ENCODE assay signal across 8 cellular contexts in the genomic region with DNA sequence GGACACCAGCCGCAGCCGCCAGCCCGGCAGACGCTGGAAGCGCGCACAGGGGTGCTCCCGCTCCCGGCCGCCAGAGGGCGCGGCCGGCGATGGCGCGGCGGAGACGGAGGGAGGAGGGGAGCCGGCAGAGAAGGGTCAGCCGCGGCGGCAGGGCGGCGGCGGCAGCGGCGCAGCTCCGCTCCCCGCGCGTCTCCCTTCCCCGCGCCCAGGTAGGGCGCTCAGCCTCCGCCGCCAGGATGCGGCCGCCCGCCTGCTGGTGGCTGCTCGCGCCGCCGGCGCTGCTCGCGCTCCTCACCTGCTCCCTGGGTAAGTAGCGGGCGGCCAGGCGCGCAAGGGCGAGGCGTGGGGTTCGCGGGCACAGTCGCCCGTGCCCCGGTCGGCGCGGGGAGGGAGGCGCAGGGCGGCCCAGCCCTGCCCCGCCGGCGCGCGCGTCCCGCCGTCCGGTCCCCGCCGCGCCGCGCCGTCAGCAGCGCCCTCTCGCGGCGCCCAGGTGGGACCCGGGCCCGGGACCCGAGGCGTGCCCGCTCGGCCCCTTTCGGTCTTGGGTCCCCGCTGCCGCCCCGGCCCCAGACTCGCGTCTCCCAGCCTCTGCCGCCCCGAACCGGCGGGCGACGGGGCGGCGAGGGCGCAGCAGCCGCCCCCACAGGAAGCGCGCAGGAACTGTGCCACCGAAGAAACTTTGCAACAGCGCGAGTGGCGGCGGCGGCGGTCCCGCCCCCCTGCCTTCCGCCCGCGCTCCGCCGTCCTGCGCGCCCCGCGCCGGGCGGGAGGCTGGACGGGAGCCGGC.
DNase-seq lines count a peak whose midpoint lies in the region; ATAC-seq lines count a peak whose summit lies in the region.

A gene (plus strand): TSS at position 127 of the 787 bp plus-strand sequence. CDS start 110 bp downstream, at position 237.

- peak; percentile 80 for ATAC-seq in HG02981 (IDR thresholded peaks at IDR 0.05; ENCODE audit: unreplicated experiment)

- peak; percentile 55 for DNase-seq in NK-92 treated with Interleukin-12 subunit alpha and Interleukin-12 subunit beta, amount 100 ng/mL, for 24 hours (lab: John Stamatoyannopoulos, UW)
- DNase-seq in NK-92 (lab: John Stamatoyannopoulos, UW; ENCODE audit: unreplicated experiment) (no peak), NCI-H2196 (lab: John Stamatoyannopoulos, UW; ENCODE audit: unreplicated experiment) (peak; percentile 70), islet precursor cell (peak; percentile 94)
- DNase-seq in activated CD4-positive, CD25-positive, alpha-beta regulatory T cell (lab: John Stamatoyannopoulos, UW) = peak; percentile 55 to 71 (median 62)
- DNase-seq in central memory CD4-positive, alpha-beta T cell = peak; percentile 80
- DNase-seq in stimulated activated CD4-positive, alpha-beta T cell treated with anti-CD3 and anti-CD28 coated beads, Interleukin-12 subunit alpha, Interleukin-12 subunit beta, amount 100 ng/mL, for 4 hours = peak; percentile 75
